9 cellular contexts compared by ENCODE assay signal in genomic region chr16:14354561-14355351, GRCh38.
DNase-seq lines count a peak whose midpoint lies in the region; ATAC-seq and TF ChIP-seq lines count a peak whose summit lies in the region.
"Had no signal": no experiment of that assay in that cellular context is flagged by ENCODE, and none has a peak within 500 bp of the region (broad histone marks: within the 10 kb centered on the region; RNA-seq: fewer than 3 reads in every experiment).

No MANE protein-coding gene starts in this region.

- H3K27me3 ChIP-seq in SJSA1 (replicated peaks) (no peaks in the 10 kb centered on the region), tibial nerve (peaks cover 0 to 5% of the 10 kb centered on the region in 2 donors)
- H3K27me3 ChIP-seq: cardiac muscle cell had no signal

- H3K27ac ChIP-seq in SJSA1, result no peak overlapping the region
- no peak overlapping the region for H3K27ac ChIP-seq in tibial nerve
- H3K27ac ChIP-seq: cardiac muscle cell had no signal

- TF ChIP-seq CTCF in tibial nerve (IDR thresholded peaks at IDR 0.05), result no peak

- peak overlapping the region in 3 of 5 donors; percentile 15 to 65 (median 33) for H3K4me3 Mint-ChIP-seq in immature natural killer cell

- H3K36me3 ChIP-seq in SJSA1 (no peaks in the 10 kb centered on the region), tibial nerve (no peaks in the 10 kb centered on the region)
- H3K36me3 ChIP-seq: cardiac muscle cell had no signal

- H3K4me1 ChIP-seq in SJSA1 (replicated peaks), result peaks cover 6% of the 10 kb centered on the region
- peaks cover 0 to 8% (median 0%) of the 10 kb centered on the region in 4 donors for H3K4me1 ChIP-seq in tibial nerve

- H3K27me3 Mint-ChIP-seq in immature natural killer cell (ENCODE audit: low read depth in 3 of 3), result peaks cover 0 to 5% (median 4%) of the 10 kb centered on the region in 3 donors

- H3K4me1 Mint-ChIP-seq in immature natural killer cell, result peaks cover 3 to 7% of the 10 kb centered on the region in 2 donors

- ATAC-seq in HG03025 (IDR thresholded peaks at IDR 0.05; ENCODE audit: low FRiP score, unreplicated experiment), result peak; percentile 85

- DNase-seq in stimulated activated CD4-positive, alpha-beta T cell treated with anti-CD3 and anti-CD28 coated beads, Interleukin-12 subunit alpha, Interleukin-12 subunit beta, amount 100 ng/mL, for 24 hours (ENCODE audit: low read depth in 2 of 2), result peak; percentile 7 to 33
- DNase-seq in stimulated activated CD4-positive, alpha-beta T cell treated with anti-CD3 and anti-CD28 coated beads, Interleukin-4, amount 100 ng/mL, for 1 hour, result no peak
- no peak for DNase-seq in SJSA1 (ENCODE audit: low read depth in 1 of 2, low spot score in 2 of 2)
- DNase-seq in immature natural killer cell, result peak in 1 of 3 donors; percentile 6
- DNase-seq in foreskin melanocyte, result no peak
- no peak for DNase-seq in tibial nerve (ENCODE audit: low spot score in 2 of 2)
- no peak for DNase-seq in NCI-H446 treated with DMSO at 0.1 percent for 48 hours (lab: John Stamatoyannopoulos, UW)

- 46 to 57% methylated on average over 10 of the region's 10 CpGs for WGBS in tibial nerve, 2 donors

- H3K4me3 ChIP-seq in SJSA1 (peak overlapping the region; percentile 11; the same call in 1 of the 2 replicates), tibial nerve (peak overlapping the region in 1 of 4 donors; percentile 1)
- H3K4me3 ChIP-seq: cardiac muscle cell had no signal

- TF ChIP-seq EP300 in tibial nerve (IDR thresholded peaks at IDR 0.05), result peak in 1 of 2 donors; percentile 62

- TF ChIP-seq POLR2A in tibial nerve (IDR thresholded peaks at IDR 0.05), result no peak

- H3K9me3 ChIP-seq in SJSA1 (replicated peaks) (no peaks in the 10 kb centered on the region), tibial nerve (no peaks in the 10 kb centered on the region)

- no peaks in the 10 kb centered on the region for H3K36me3 Mint-ChIP-seq in immature natural killer cell

- no peaks in the 10 kb centered on the region for H3K9me3 Mint-ChIP-seq in immature natural killer cell

- H3K27ac Mint-ChIP-seq in immature natural killer cell, result no peak overlapping the region

Comparison
In these comparisons a context has a peak if more than half of its experiments do, and no peak if none do; other contexts are left out.
1. DNase-seq: peak in stimulated activated CD4-positive, alpha-beta T cell treated with anti-CD3 and anti-CD28 coated beads, Interleukin-12 subunit alpha, Interleukin-12 subunit beta, amount 100 ng/mL, for 24 hours (2 of 2); none in stimulated activated CD4-positive, alpha-beta T cell treated with anti-CD3 and anti-CD28 coated beads, Interleukin-4, amount 100 ng/mL, for 1 hour (single experiment), SJSA1 (0 of 2), foreskin melanocyte (single experiment), tibial nerve (0 of 2) and NCI-H446 treated with DMSO at 0.1 percent for 48 hours (single experiment).